ENCODE assay signal across 16 cellular contexts in genomic region chrX:72358313-72358712, GRCh38. TPM values are rescaled to one million over a fixed set of nuclear protein-coding genes. Genes with fewer than 3 reads are reported as not detected.
DNase-seq lines count a peak whose midpoint lies in the region; ATAC-seq, FAIRE-seq and TF ChIP-seq lines count a peak whose summit lies in the region.
"Had no signal": no experiment of that assay in that cellular context is flagged by ENCODE, and none has a peak within 500 bp of the region (broad histone marks: within the 10 kb centered on the region; RNA-seq: fewer than 3 reads in every experiment).

No MANE protein-coding gene starts in this region.

- no peaks in the 10 kb centered on the region for H3K36me3 ChIP-seq in uterus
- H3K36me3 ChIP-seq: right lobe of liver had no signal

- TF ChIP-seq POLR2A in uterus (IDR thresholded peaks at IDR 0.05) = no peak

- H3K27ac ChIP-seq in uterus = no peak overlapping the region
- H3K27ac ChIP-seq: right lobe of liver had no signal

- FAIRE-seq in RCC 7860 (lab: Jason Lieb, UNC) = peak; percentile 86

- no peaks in the 10 kb centered on the region for H3K27me3 ChIP-seq in uterus
- H3K27me3 ChIP-seq: right lobe of liver had no signal

- no peaks in the 10 kb centered on the region for H3K27me3 Mint-ChIP-seq in neural crest cell (ENCODE audit: low read depth)
- H3K27me3 Mint-ChIP-seq: activated B cell treated with CpG ODN at 0.5 μM for 24 hours had no signal

- ATAC-seq in HG03159 (IDR thresholded peaks at IDR 0.05; ENCODE audit: unreplicated experiment) = no peak
- no peak for ATAC-seq in stimulated activated effector memory CD8-positive, alpha-beta T cell treated with anti-CD3 and anti-CD28 coated beads, Interleukin-12 subunit alpha, Interleukin-12 subunit beta, amount 100 ng/mL, for 72 hours
- ATAC-seq: right lobe of liver had no signal

- H3K36me3 Mint-ChIP-seq in neural crest cell (ENCODE audit: low read depth) = peaks cover 12% of the 10 kb centered on the region
- peaks cover 6% of the 10 kb centered on the region for H3K36me3 Mint-ChIP-seq in stimulated activated effector memory CD8-positive, alpha-beta T cell treated with anti-CD3 and anti-CD28 coated beads, Interleukin-12 subunit alpha, Interleukin-12 subunit beta, amount 100 ng/mL, for 72 hours

- TF ChIP-seq CTCF in cardiac fibroblast (IDR thresholded peaks at IDR 0.05; ENCODE audit: low read depth, low read length) (no peak), neural crest cell (conservative IDR thresholded peaks at IDR 0.05) (no peak), uterus (IDR thresholded peaks at IDR 0.05) (no peak)

- intact Hi-C loops in uterus (cut with DNase I; ENCODE audit: low total_unique reads) = no loop called here

- no peaks in the 10 kb centered on the region for H3K4me1 Mint-ChIP-seq in neural crest cell
- H3K4me1 Mint-ChIP-seq in stimulated activated effector memory CD8-positive, alpha-beta T cell treated with anti-CD3 and anti-CD28 coated beads, Interleukin-12 subunit alpha, Interleukin-12 subunit beta, amount 100 ng/mL, for 72 hours = peaks cover 6% of the 10 kb centered on the region
- H3K4me1 Mint-ChIP-seq: activated B cell treated with CpG ODN at 0.5 μM for 24 hours had no signal

- H3K4me1 ChIP-seq in uterus = no peaks in the 10 kb centered on the region
- H3K4me1 ChIP-seq: right lobe of liver had no signal

- H3K4me3 ChIP-seq in cardiac fibroblast (replicated peaks in 1 of 2; ENCODE audit: low read depth in 2 of 2, low read length in 2 of 2) (no peak overlapping the region), uterus (no peak overlapping the region)
- H3K4me3 ChIP-seq: right lobe of liver had no signal

- H3K4me3 Mint-ChIP-seq in neural crest cell = no peak overlapping the region
- no peak overlapping the region for H3K4me3 Mint-ChIP-seq in stimulated activated effector memory CD8-positive, alpha-beta T cell treated with anti-CD3 and anti-CD28 coated beads, Interleukin-12 subunit alpha, Interleukin-12 subunit beta, amount 100 ng/mL, for 72 hours
- H3K4me3 Mint-ChIP-seq: activated B cell treated with CpG ODN at 0.5 μM for 24 hours had no signal

- H3K9me3 Mint-ChIP-seq in neural crest cell = peaks cover 8% of the 10 kb centered on the region
- H3K9me3 Mint-ChIP-seq in stimulated activated effector memory CD8-positive, alpha-beta T cell treated with anti-CD3 and anti-CD28 coated beads, Interleukin-12 subunit alpha, Interleukin-12 subunit beta, amount 100 ng/mL, for 72 hours = no peaks in the 10 kb centered on the region
- H3K9me3 Mint-ChIP-seq: activated B cell treated with CpG ODN at 0.5 μM for 24 hours had no signal

- peak overlapping the region; percentile 75 for H3K27ac Mint-ChIP-seq in neural crest cell (ENCODE audit: unreplicated experiment)
- H3K27ac Mint-ChIP-seq in stimulated activated effector memory CD8-positive, alpha-beta T cell treated with anti-CD3 and anti-CD28 coated beads, Interleukin-12 subunit alpha, Interleukin-12 subunit beta, amount 100 ng/mL, for 72 hours = no peak overlapping the region
- H3K27ac Mint-ChIP-seq: activated B cell treated with CpG ODN at 0.5 μM for 24 hours had no signal

- no peaks in the 10 kb centered on the region for H3K9me3 ChIP-seq in uterus
- H3K9me3 ChIP-seq: right lobe of liver had no signal

- peak; percentile 23 for DNase-seq in GM03348 (ENCODE audit: low spot score)
- DNase-seq in RCC 7860 (ENCODE audit: low spot score) = peak; percentile 57
- peak; percentile 12 to 51 for DNase-seq in cardiac fibroblast (ENCODE audit: low read depth in 2 of 2)
- DNase-seq in neural crest cell (ENCODE audit: low read depth, low spot score) = no peak
- DNase-seq in dermis blood vessel endothelial cell = no peak
- no peak for DNase-seq in uterus
- no peak for DNase-seq in stimulated activated effector memory CD8-positive, alpha-beta T cell treated with anti-CD3 and anti-CD28 coated beads, Interleukin-12 subunit alpha, Interleukin-12 subunit beta, amount 100 ng/mL, for 72 hours (ENCODE audit: low spot score in 2 of 2)
- DNase-seq: activated B cell treated with CpG ODN at 0.5 μM for 24 hours; activated effector memory CD4-positive, alpha-beta T cell treated with anti-CD3 and anti-CD28 coated beads, Interleukin-2, amount 50 U/mL, for 16 hours; hippocampal formation; kidney glomerular epithelial cell; NCI-H1092 treated with DMSO at 0.1 percent for 48 hours; NCI-H748 treated with DMSO at 0.1 percent for 48 hours; right lobe of liver; stimulated activated CD4-positive, alpha-beta T cell treated with anti-CD3 and anti-CD28 coated beads, Interleukin-1b, Interleukin-23, amount 100 ng/mL, for 48 hours had no signal

RNA-seq across cellular contexts. Expression of gene CITED1, which starts 52.6 kb away (rescaled TPM):
- 4.8 and 6.2 TPM in 2 replicates for total RNA-seq in neural crest cell
- not detected in 2 replicates for total RNA-seq in dermis blood vessel endothelial cell
- total RNA-seq in uterus = 10 to 100 TPM in 1 of 4 donors, not detected in 3; 14.5 TPM
- total RNA-seq: activated B cell treated with CpG ODN at 0.5 μM for 24 hours, right lobe of liver had no signal

Comparison
In these comparisons a context has a peak if more than half of its experiments do, and no peak if none do; other contexts are left out.
1. DNase-seq: peak in GM03348 (single experiment), RCC 7860 (single experiment) and cardiac fibroblast (2 of 2); none in neural crest cell (single experiment), dermis blood vessel endothelial cell (single experiment), uterus (0 of 2) and stimulated activated effector memory CD8-positive, alpha-beta T cell treated with anti-CD3 and anti-CD28 coated beads, Interleukin-12 subunit alpha, Interleukin-12 subunit beta, amount 100 ng/mL, for 72 hours (0 of 2).